ENCODE assay signal across 8 cellular contexts in genomic region chr7:27173412-27174076, GRCh38.
DNase-seq lines count a peak whose midpoint lies in the region; ATAC-seq lines count a peak whose summit lies in the region.

No MANE protein-coding gene starts in this region.

- H3K9ac ChIP-seq in iPS-15b (ENCODE audit: low read depth, low read length): no peak overlapping the region

- no peaks in the 10 kb centered on the region for H3K9me3 ChIP-seq in iPS-15b (ENCODE audit: control insufficient read depth, insufficient read depth, low read length)

- H3K27ac ChIP-seq in ACC112 (ENCODE audit: low read depth, low read length): no peak overlapping the region

- peaks cover 17 to 28% of the 10 kb centered on the region in 2 donors for H3K4me1 Mint-ChIP-seq in stimulated activated naive B cell treated with anti-CD40 and anti-IgM and Interleukin-4, amounts not matched to agents 10 μg/mL and 1 μg/mL and 100 μg/mL, for 72 hours

- ATAC-seq in GM19463 (IDR thresholded peaks at IDR 0.05; ENCODE audit: unreplicated experiment) (peak; percentile 62), HG02885 (IDR thresholded peaks at IDR 0.05; ENCODE audit: poor library complexity, unreplicated experiment) (no peak)
- peak; percentile 55 to 70 for ATAC-seq in stimulated activated naive B cell treated with anti-CD40 and anti-IgM and Interleukin-4, amounts not matched to agents 10 μg/mL and 1 μg/mL and 100 μg/mL, for 72 hours (replicated peaks)

- H3K27me3 ChIP-seq in ACC112 (ENCODE audit: insufficient read depth, low read length) (peaks cover 94% of the 10 kb centered on the region), iPS-15b (ENCODE audit: control insufficient read depth, insufficient read depth, low read length) (peaks cover 96% of the 10 kb centered on the region)

- H3K27ac Mint-ChIP-seq in stimulated activated naive B cell treated with anti-CD40 and anti-IgM and Interleukin-4, amounts not matched to agents 10 μg/mL and 1 μg/mL and 100 μg/mL, for 72 hours: no peak overlapping the region

- H3K36me3 Mint-ChIP-seq in stimulated activated naive B cell treated with anti-CD40 and anti-IgM and Interleukin-4, amounts not matched to agents 10 μg/mL and 1 μg/mL and 100 μg/mL, for 72 hours: peaks cover 5 to 10% of the 10 kb centered on the region in 2 donors

- H3K4me1 ChIP-seq in ACC112 (ENCODE audit: control insufficient read depth, insufficient read depth, low read length, unreplicated experiment) (no peaks in the 10 kb centered on the region), iPS-15b (ENCODE audit: control insufficient read depth, insufficient read depth, low read length) (no peaks in the 10 kb centered on the region)

- peaks cover 0 to 2% of the 10 kb centered on the region in 2 donors for H3K9me3 Mint-ChIP-seq in stimulated activated naive B cell treated with anti-CD40 and anti-IgM and Interleukin-4, amounts not matched to agents 10 μg/mL and 1 μg/mL and 100 μg/mL, for 72 hours

- H3K4me3 Mint-ChIP-seq in stimulated activated naive B cell treated with anti-CD40 and anti-IgM and Interleukin-4, amounts not matched to agents 10 μg/mL and 1 μg/mL and 100 μg/mL, for 72 hours: peak overlapping the region; percentile 59 to 68

- no peak overlapping the region for H2AFZ ChIP-seq in ACC112 (ENCODE audit: low read length, unreplicated experiment)

- peaks cover 60 to 79% of the 10 kb centered on the region in 2 donors for H3K27me3 Mint-ChIP-seq in stimulated activated naive B cell treated with anti-CD40 and anti-IgM and Interleukin-4, amounts not matched to agents 10 μg/mL and 1 μg/mL and 100 μg/mL, for 72 hours

- H3K79me2 ChIP-seq in ACC112 (ENCODE audit: control insufficient read depth, insufficient read depth, low read length, unreplicated experiment): no peaks in the 10 kb centered on the region

- H3K4me3 ChIP-seq in ACC112 (ENCODE audit: low read depth, low read length) (peak overlapping the region; percentile 58), iPS-15b (ENCODE audit: low read depth, low read length) (peak overlapping the region; percentile 18)

- DNase-seq in activated CD4-positive, CD25-positive, alpha-beta regulatory T cell treated with anti-CD3 and anti-CD28 coated beads, Interleukin-2, amount 50 U/mL, for 72 hours: peak; percentile 45
- no peak for DNase-seq in stimulated activated naive B cell treated with anti-CD40 and anti-IgM and Interleukin-4, amounts not matched to agents 10 μg/mL and 1 μg/mL and 100 μg/mL, for 72 hours
- DNase-seq in NCI-H1092 (lab: John Stamatoyannopoulos, UW): no peak
- DNase-seq in epidermal melanocyte (ENCODE audit: insufficient read length, low spot score): no peak

- no peaks in the 10 kb centered on the region for H3K36me3 ChIP-seq in ACC112 (ENCODE audit: insufficient read depth, low read length)
- H3K36me3 ChIP-seq in iPS-15b (ENCODE audit: control insufficient read depth, insufficient read depth, low read length): no peaks in the 10 kb centered on the region
